20 cellular contexts compared by ENCODE assay signal in genomic region chr4:139458999-139459398, GRCh38. TPM values are rescaled to one million over a fixed set of nuclear protein-coding genes. Genes with fewer than 3 reads are reported as not detected.
DNase-seq lines count a peak whose midpoint lies in the region; ATAC-seq and TF ChIP-seq lines count a peak whose summit lies in the region.
"Had no signal": no experiment of that assay in that cellular context is flagged by ENCODE, and none has a peak within 500 bp of the region (broad histone marks: within the 10 kb centered on the region; RNA-seq: fewer than 3 reads in every experiment).

No MANE protein-coding gene starts in this region.

- H3K9ac ChIP-seq in endodermal cell (ENCODE audit: extremely low read depth, low read length, poor library complexity, severe bottlenecking): no peak overlapping the region
- no peak overlapping the region for H3K9ac ChIP-seq in mesendoderm (ENCODE audit: low read length)

- no peak overlapping the region for H2BK120ac ChIP-seq in mesendoderm (ENCODE audit: low read depth, low read length)

- no peak for ATAC-seq in GM18873 (IDR thresholded peaks at IDR 0.05; ENCODE audit: low FRiP score, unreplicated experiment)
- ATAC-seq: gastroesophageal sphincter, left ventricle myocardium superior, sciatic nerve, T-cell had no signal

- H2AK5ac ChIP-seq in mesendoderm (ENCODE audit: low read length): no peak overlapping the region

- no peak overlapping the region for H3K56ac ChIP-seq in mesendoderm (ENCODE audit: low read length)

- H3K36me3 Mint-ChIP-seq in endodermal cell (ENCODE audit: low read depth): peaks cover 11% of the 10 kb centered on the region
- H3K36me3 Mint-ChIP-seq in activated T-helper 2 cell treated with anti-CD3 and anti-CD28 coated beads, Interferon-gamma antibody, Interleukin-2, Interleukin-4, amounts not matched to agents 10 μg/mL and 5 μg/mL and 100 μg/mL, durations not matched to agents 14 hours and 24 hours and 36 hours (ENCODE audit: low read depth): peaks cover 20% of the 10 kb centered on the region

- no peak overlapping the region for H3K23ac ChIP-seq in mesendoderm (ENCODE audit: low read length)

- no peak overlapping the region for H4K5ac ChIP-seq in mesendoderm (ENCODE audit: low read length)

- no peaks in the 10 kb centered on the region for H3K27me3 Mint-ChIP-seq in endodermal cell (ENCODE audit: insufficient read depth)
- no peaks in the 10 kb centered on the region for H3K27me3 Mint-ChIP-seq in activated T-helper 2 cell treated with anti-CD3 and anti-CD28 coated beads, Interferon-gamma antibody, Interleukin-2, Interleukin-4, amounts not matched to agents 10 μg/mL and 5 μg/mL and 100 μg/mL, durations not matched to agents 14 hours and 24 hours and 36 hours (ENCODE audit: low read depth)
- H3K27me3 Mint-ChIP-seq: CD8-positive, alpha-beta memory T cell; T-cell had no signal

- H3K27ac ChIP-seq in endodermal cell (ENCODE audit: low read depth, low read length) (no peak overlapping the region), mesendoderm (ENCODE audit: low read depth, low read length) (no peak overlapping the region)
- H3K27ac ChIP-seq: epithelial cell of prostate, gastroesophageal sphincter had no signal

- TF ChIP-seq CTCF in endodermal cell (conservative IDR thresholded peaks at IDR 0.05): no peak

- WGBS in endodermal cell (ENCODE audit: insufficient coverage in 1 of 2, insufficient read length in 1 of 2), 2 experiments: 86 to 93% methylated on average over 3 of the region's 3 CpGs
- no CpG with 5 or more reads among the region's 3 CpGs for WGBS in mesendoderm (ENCODE audit: extremely low coverage, insufficient coverage, low lambda C conversion rate)

- no peaks in the 10 kb centered on the region for H3K9me3 ChIP-seq in endodermal cell (ENCODE audit: control insufficient read depth, low read length)
- H3K9me3 ChIP-seq: gastroesophageal sphincter had no signal

- H3K4me1 ChIP-seq in endodermal cell (ENCODE audit: control insufficient read depth, insufficient read depth, low read length) (peaks cover 5% of the 10 kb centered on the region), mesendoderm (ENCODE audit: control insufficient read depth, low read depth, low read length) (peaks cover 7% of the 10 kb centered on the region)

- H3K4me3 ChIP-seq in endodermal cell (ENCODE audit: low read length) (peak overlapping the region; percentile 19), mesendoderm (ENCODE audit: low read length) (no peak overlapping the region)
- H3K4me3 ChIP-seq: gastroesophageal sphincter had no signal

- H4K8ac ChIP-seq in mesendoderm (ENCODE audit: low read depth, low read length): no peak overlapping the region

- H2BK15ac ChIP-seq in mesendoderm (replicated peaks; ENCODE audit: low read depth): no peak overlapping the region

- peaks cover 3% of the 10 kb centered on the region for H3K9me3 Mint-ChIP-seq in endodermal cell
- peaks cover 1% of the 10 kb centered on the region for H3K9me3 Mint-ChIP-seq in activated T-helper 2 cell treated with anti-CD3 and anti-CD28 coated beads, Interferon-gamma antibody, Interleukin-2, Interleukin-4, amounts not matched to agents 10 μg/mL and 5 μg/mL and 100 μg/mL, durations not matched to agents 14 hours and 24 hours and 36 hours
- H3K9me3 Mint-ChIP-seq: activated naive CD4-positive, alpha-beta T cell treated with anti-CD3 and anti-CD28 coated beads for 36 hours; CD8-positive, alpha-beta memory T cell; T-cell had no signal

- H3K18ac ChIP-seq in mesendoderm (ENCODE audit: low read length): no peak overlapping the region

- peak; percentile 35 for DNase-seq in EL
- DNase-seq in LoVo (ENCODE audit: low spot score): peak; percentile 49
- DNase-seq in endodermal cell: peak; percentile 62
- peak; percentile 61 for DNase-seq in mesendoderm
- DNase-seq in activated T-helper 2 cell treated with anti-CD3 and anti-CD28 coated beads, Interferon-gamma antibody, Interleukin-2, Interleukin-4, amounts not matched to agents 10 μg/mL and 5 μg/mL and 100 μg/mL, durations not matched to agents 14 hours and 24 hours and 36 hours (ENCODE audit: low spot score): no peak
- DNase-seq in cortex of kidney (lab: John Stamatoyannopoulos, UW): no peak
- DNase-seq: activated CD4-positive, alpha-beta T cell treated with anti-CD3 and anti-CD28 coated beads, Interleukin-2, amount 50 U/mL, for 4 hours; activated naive CD4-positive, alpha-beta T cell treated with anti-CD3 and anti-CD28 coated beads for 36 hours; activated T-cell treated with anti-CD3 and anti-CD28 coated beads for 4 hours; CD8-positive, alpha-beta memory T cell; left ventricle myocardium superior; NCI-H187 treated with DMSO at 0.1 percent for 48 hours; NCI-H446 treated with DMSO at 0.1 percent for 48 hours; NK-92 treated with Interleukin-12 subunit alpha and Interleukin-12 subunit beta, amount 100 ng/mL, for 24 hours; stimulated activated CD4-positive, alpha-beta T cell treated with anti-CD3 and anti-CD28 coated beads, Interleukin-2, amount 100 ng/mL, for 24 hours; T-cell had no signal

- H3K36me3 ChIP-seq in endodermal cell (ENCODE audit: control insufficient read depth, insufficient read depth, low read length) (peaks cover 4% of the 10 kb centered on the region), mesendoderm (ENCODE audit: control insufficient read depth, insufficient read depth, low read length) (no peaks in the 10 kb centered on the region)
- H3K36me3 ChIP-seq: gastroesophageal sphincter had no signal

- intact Hi-C loops in activated T-helper 2 cell treated with anti-CD3 and anti-CD28 coated beads, Interferon-gamma antibody, Interleukin-2, Interleukin-4, amounts not matched to agents 10 μg/mL and 5 μg/mL and 100 μg/mL, durations not matched to agents 14 hours and 24 hours and 36 hours (cut with micrococcal nuclease): loop anchor here (10.0 kb wide), 2 partner anchors 636 to 1066 kb away; partner anchors contain the start of gene ELMOD2

- H3K27ac Mint-ChIP-seq in endodermal cell: peak overlapping the region; percentile 50
- no peak overlapping the region for H3K27ac Mint-ChIP-seq in activated T-helper 2 cell treated with anti-CD3 and anti-CD28 coated beads, Interferon-gamma antibody, Interleukin-2, Interleukin-4, amounts not matched to agents 10 μg/mL and 5 μg/mL and 100 μg/mL, durations not matched to agents 14 hours and 24 hours and 36 hours
- H3K27ac Mint-ChIP-seq: activated naive CD4-positive, alpha-beta T cell treated with anti-CD3 and anti-CD28 coated beads for 36 hours; T-cell had no signal

- H3K4ac ChIP-seq in mesendoderm (ENCODE audit: low read depth, low read length): no peak overlapping the region

- H3K4me2 ChIP-seq in mesendoderm (ENCODE audit: low read length): no peak overlapping the region

- no peak overlapping the region for H2BK5ac ChIP-seq in mesendoderm (ENCODE audit: low read length)

- H3K79me1 ChIP-seq in mesendoderm (ENCODE audit: low read length): peaks cover 9% of the 10 kb centered on the region

- H3K4me3 Mint-ChIP-seq in endodermal cell: no peak overlapping the region
- H3K4me3 Mint-ChIP-seq in activated T-helper 2 cell treated with anti-CD3 and anti-CD28 coated beads, Interferon-gamma antibody, Interleukin-2, Interleukin-4, amounts not matched to agents 10 μg/mL and 5 μg/mL and 100 μg/mL, durations not matched to agents 14 hours and 24 hours and 36 hours (ENCODE audit: low read depth): no peak overlapping the region
- H3K4me3 Mint-ChIP-seq: activated naive CD4-positive, alpha-beta T cell treated with anti-CD3 and anti-CD28 coated beads for 36 hours had no signal

- H3K27me3 ChIP-seq in endodermal cell (ENCODE audit: control insufficient read depth, insufficient read depth, low read length, poor library complexity, severe bottlenecking) (no peaks in the 10 kb centered on the region), mesendoderm (ENCODE audit: insufficient read depth, low read length, poor library complexity) (no peaks in the 10 kb centered on the region)
- H3K27me3 ChIP-seq: gastroesophageal sphincter had no signal

- peaks cover 32% of the 10 kb centered on the region for H3K79me2 ChIP-seq in mesendoderm (ENCODE audit: control insufficient read depth, insufficient read depth, low read length)

- H3K4me1 Mint-ChIP-seq in endodermal cell: peaks cover 51% of the 10 kb centered on the region
- H3K4me1 Mint-ChIP-seq in activated T-helper 2 cell treated with anti-CD3 and anti-CD28 coated beads, Interferon-gamma antibody, Interleukin-2, Interleukin-4, amounts not matched to agents 10 μg/mL and 5 μg/mL and 100 μg/mL, durations not matched to agents 14 hours and 24 hours and 36 hours (ENCODE audit: low read depth): peaks cover 52% of the 10 kb centered on the region

RNA-seq across cellular contexts. Expression of gene RAB33B, which starts 5.1 kb away (rescaled TPM):
- 10 to 100 TPM in 1 of 2 donors, 1 to 10 TPM in 1; 8.7 to 11.4 TPM for total RNA-seq in endodermal cell
- 6.3 TPM for polyA plus RNA-seq in endodermal cell (2013, experiment 1 of 2)
- polyA plus RNA-seq in endodermal cell (2013, experiment 2 of 2): 6.0 TPM
- polyA plus RNA-seq in mesendoderm (2013, experiment 1 of 2): 4.7 TPM
- polyA plus RNA-seq in mesendoderm (2013, experiment 2 of 2): 5.4 TPM
- total RNA-seq in activated T-helper 2 cell treated with anti-CD3 and anti-CD28 coated beads, Interferon-gamma antibody, Interleukin-2, Interleukin-4, amounts not matched to agents 10 μg/mL and 5 μg/mL and 100 μg/mL, durations not matched to agents 14 hours and 24 hours and 36 hours: 3.8 and 4.5 TPM in 2 replicates

Comparison
In these comparisons a context has a peak if more than half of its experiments do, and no peak if none do; other contexts are left out.
1. DNase-seq: peak in EL (single experiment), LoVo (single experiment), endodermal cell (single experiment) and mesendoderm (single experiment); none in activated T-helper 2 cell treated with anti-CD3 and anti-CD28 coated beads, Interferon-gamma antibody, Interleukin-2, Interleukin-4, amounts not matched to agents 10 μg/mL and 5 μg/mL and 100 μg/mL, durations not matched to agents 14 hours and 24 hours and 36 hours (single experiment) and cortex of kidney (single experiment).